ENCODE assay signal across 27 cellular contexts in genomic region chr15:38533416-38533915, GRCh38. TPM values are rescaled to one million over a fixed set of nuclear protein-coding genes. Genes with fewer than 3 reads are reported as not detected.
DNase-seq lines count a peak whose midpoint lies in the region; ATAC-seq and TF ChIP-seq lines count a peak whose summit lies in the region.
"Had no signal": no experiment of that assay in that cellular context is flagged by ENCODE, and none has a peak within 500 bp of the region (broad histone marks: within the 10 kb centered on the region; RNA-seq: fewer than 3 reads in every experiment).

No MANE protein-coding gene starts in this region.

- peaks cover 9% of the 10 kb centered on the region for H3K36me3 ChIP-seq in CD8-positive, alpha-beta memory T cell (ENCODE audit: insufficient read depth, low read length)
- H3K36me3 ChIP-seq in naive thymus-derived CD4-positive, alpha-beta T cell (ENCODE audit: control insufficient read depth in 2 of 3, insufficient read depth in 3 of 3, low read length in 3 of 3): peaks cover 0 to 24% (median 18%) of the 10 kb centered on the region in 3 experiments
- no peaks in the 10 kb centered on the region for H3K36me3 ChIP-seq in testis (ENCODE audit: low read depth, missing control alignments)
- H3K36me3 ChIP-seq: gastrocnemius medialis, right lobe of liver had no signal

- TF ChIP-seq CTCF in coronary artery (IDR thresholded peaks at IDR 0.05) (no peak), testis (IDR thresholded peaks at IDR 0.05) (no peak)

- H3K9me3 ChIP-seq in CD8-positive, alpha-beta memory T cell (ENCODE audit: low read length): no peaks in the 10 kb centered on the region
- no peaks in the 10 kb centered on the region for H3K9me3 ChIP-seq in naive thymus-derived CD4-positive, alpha-beta T cell (ENCODE audit: control insufficient read depth in 2 of 3, low read length in 3 of 3)
- H3K9me3 ChIP-seq in testis: no peaks in the 10 kb centered on the region
- H3K9me3 ChIP-seq: BLaER1, gastrocnemius medialis, right lobe of liver had no signal

- intact Hi-C loops in activated T-helper 2 cell treated with anti-CD3 and anti-CD28 coated beads, Interferon-gamma antibody, Interleukin-2, Interleukin-4, amounts not matched to agents 10 μg/mL and 5 μg/mL and 100 μg/mL, durations not matched to agents 14 hours and 24 hours and 36 hours (cut with micrococcal nuclease): loop anchor here (10.0 kb wide), 1 partner anchor 1091 kb away; no protein-coding TSS in a partner anchor
- intact Hi-C loops in naive thymus-derived CD4-positive, alpha-beta T cell (cut with micrococcal nuclease): loop anchor here in 1 of 2 donors (2.0 kb wide), 1 partner anchor 21 kb away; no protein-coding TSS in a partner anchor
- intact Hi-C loops in testis (cut with DNase I; ENCODE audit: low total_unique reads): no loop called here

- peaks cover 91% of the 10 kb centered on the region for H3K4me1 ChIP-seq in CD8-positive, alpha-beta memory T cell (ENCODE audit: insufficient read depth, low read length)
- peaks cover 77 to 80% of the 10 kb centered on the region in 2 donors for H3K4me1 ChIP-seq in naive thymus-derived CD4-positive, alpha-beta T cell (ENCODE audit: control insufficient read depth in 2 of 2, insufficient read depth in 2 of 2, low read length in 2 of 2)
- peaks cover 15% of the 10 kb centered on the region for H3K4me1 ChIP-seq in testis
- H3K4me1 ChIP-seq: gastrocnemius medialis, right lobe of liver had no signal

- WGBS in testis, 2 donors: 83 to 92% methylated on average over 6 of the region's 6 CpGs

- no peak for ATAC-seq in naive thymus-derived CD4-positive, alpha-beta T cell
- ATAC-seq in HG02870 (IDR thresholded peaks at IDR 0.05; ENCODE audit: unreplicated experiment): no peak
- ATAC-seq: gastrocnemius medialis, left colon, right lobe of liver had no signal

- POLR2A ChIA-PET in CD8-positive, alpha-beta memory T cell (lab: Charles Lee): interaction anchor here (0.9 to 1.1 kb wide), 2 partner anchors 19 to 31 kb away, joined by 3 to 4 read pairs; no protein-coding TSS in a partner anchor
- POLR2A ChIA-PET in naive thymus-derived CD4-positive, alpha-beta T cell (lab: Charles Lee): interaction anchor here (0.7 to 2.8 kb wide), 7 partner anchors 8 to 156 kb away, joined by 3 to 10 read pairs (median 4); no protein-coding TSS in a partner anchor

- peaks cover 96% of the 10 kb centered on the region for H3K36me3 Mint-ChIP-seq in activated T-cell treated with anti-CD3 and anti-CD28 coated beads, Interleukin-2, amount 50 U/mL, for 24 hours (ENCODE audit: low read depth)
- H3K36me3 Mint-ChIP-seq in CD8-positive, alpha-beta memory T cell: peaks cover 3 to 90% (median 40%) of the 10 kb centered on the region in 3 donors
- peaks cover 96% of the 10 kb centered on the region for H3K36me3 Mint-ChIP-seq in activated T-helper 2 cell treated with anti-CD3 and anti-CD28 coated beads, Interferon-gamma antibody, Interleukin-2, Interleukin-4, amounts not matched to agents 10 μg/mL and 5 μg/mL and 100 μg/mL, durations not matched to agents 14 hours and 24 hours and 36 hours (ENCODE audit: low read depth)
- peaks cover 7 to 70% (median 56%) of the 10 kb centered on the region in 5 donors for H3K36me3 Mint-ChIP-seq in naive thymus-derived CD4-positive, alpha-beta T cell

- peaks cover 98% of the 10 kb centered on the region for H3K4me1 Mint-ChIP-seq in activated T-cell treated with anti-CD3 and anti-CD28 coated beads, Interleukin-2, amount 50 U/mL, for 24 hours (ENCODE audit: low read depth)
- H3K4me1 Mint-ChIP-seq in CD8-positive, alpha-beta memory T cell: peaks cover 93 to 100% (median 100%) of the 10 kb centered on the region in 3 donors
- H3K4me1 Mint-ChIP-seq in activated T-helper 2 cell treated with anti-CD3 and anti-CD28 coated beads, Interferon-gamma antibody, Interleukin-2, Interleukin-4, amounts not matched to agents 10 μg/mL and 5 μg/mL and 100 μg/mL, durations not matched to agents 14 hours and 24 hours and 36 hours (ENCODE audit: low read depth): peaks cover 92% of the 10 kb centered on the region
- peaks cover 76 to 100% (median 99%) of the 10 kb centered on the region in 7 donors for H3K4me1 Mint-ChIP-seq in naive thymus-derived CD4-positive, alpha-beta T cell

- no peak overlapping the region for H3K4me3 ChIP-seq in CD8-positive, alpha-beta memory T cell (ENCODE audit: low read length)
- H3K4me3 ChIP-seq in naive thymus-derived CD4-positive, alpha-beta T cell (ENCODE audit: low read length): no peak overlapping the region
- H3K4me3 ChIP-seq in coronary artery: no peak overlapping the region
- no peak overlapping the region for H3K4me3 ChIP-seq in testis
- H3K4me3 ChIP-seq: BLaER1, gastrocnemius medialis, hepatocyte, right lobe of liver had no signal

- no peak overlapping the region for H3K4me3 Mint-ChIP-seq in activated T-cell treated with anti-CD3 and anti-CD28 coated beads, Interleukin-2, amount 50 U/mL, for 24 hours
- peak overlapping the region in 6 of 7 donors; percentile 53 to 72 (median 63) for H3K4me3 Mint-ChIP-seq in CD8-positive, alpha-beta memory T cell
- no peak overlapping the region for H3K4me3 Mint-ChIP-seq in activated T-helper 2 cell treated with anti-CD3 and anti-CD28 coated beads, Interferon-gamma antibody, Interleukin-2, Interleukin-4, amounts not matched to agents 10 μg/mL and 5 μg/mL and 100 μg/mL, durations not matched to agents 14 hours and 24 hours and 36 hours (ENCODE audit: low read depth)
- H3K4me3 Mint-ChIP-seq in naive thymus-derived CD4-positive, alpha-beta T cell: peak overlapping the region; percentile 25 to 80 (median 48)
- H3K4me3 Mint-ChIP-seq: activated B cell treated with CpG ODN at 0.5 μM for 24 hours; dendritic cell treated with granulocyte-macrophage colony-stimulating factor and Interleukin-4, amounts not matched to agents 40 ng/mL and 50 ng/mL, for 4 days had no signal

- peak overlapping the region; percentile 68 for H3K27ac Mint-ChIP-seq in activated T-cell treated with anti-CD3 and anti-CD28 coated beads, Interleukin-2, amount 50 U/mL, for 24 hours
- peak overlapping the region; percentile 58 to 98 (median 92) for H3K27ac Mint-ChIP-seq in CD8-positive, alpha-beta memory T cell
- peak overlapping the region; percentile 65 for H3K27ac Mint-ChIP-seq in activated T-helper 2 cell treated with anti-CD3 and anti-CD28 coated beads, Interferon-gamma antibody, Interleukin-2, Interleukin-4, amounts not matched to agents 10 μg/mL and 5 μg/mL and 100 μg/mL, durations not matched to agents 14 hours and 24 hours and 36 hours
- peak overlapping the region; percentile 21 to 97 (median 82) for H3K27ac Mint-ChIP-seq in naive thymus-derived CD4-positive, alpha-beta T cell
- H3K27ac Mint-ChIP-seq: activated B cell treated with CpG ODN at 0.5 μM for 24 hours; dendritic cell treated with granulocyte-macrophage colony-stimulating factor and Interleukin-4, amounts not matched to agents 40 ng/mL and 50 ng/mL, for 4 days; progenitor cell of endocrine pancreas had no signal

- peaks cover 7% of the 10 kb centered on the region for H3K9me3 Mint-ChIP-seq in activated T-cell treated with anti-CD3 and anti-CD28 coated beads, Interleukin-2, amount 50 U/mL, for 24 hours
- no peaks in the 10 kb centered on the region for H3K9me3 Mint-ChIP-seq in CD8-positive, alpha-beta memory T cell
- H3K9me3 Mint-ChIP-seq in activated T-helper 2 cell treated with anti-CD3 and anti-CD28 coated beads, Interferon-gamma antibody, Interleukin-2, Interleukin-4, amounts not matched to agents 10 μg/mL and 5 μg/mL and 100 μg/mL, durations not matched to agents 14 hours and 24 hours and 36 hours: no peaks in the 10 kb centered on the region
- peaks cover 0 to 6% (median 0%) of the 10 kb centered on the region in 11 donors for H3K9me3 Mint-ChIP-seq in naive thymus-derived CD4-positive, alpha-beta T cell
- H3K9me3 Mint-ChIP-seq: activated B cell treated with CpG ODN at 0.5 μM for 24 hours; dendritic cell treated with granulocyte-macrophage colony-stimulating factor and Interleukin-4, amounts not matched to agents 40 ng/mL and 50 ng/mL, for 4 days had no signal

- no peak overlapping the region for H3K27ac ChIP-seq in CD8-positive, alpha-beta memory T cell (ENCODE audit: low read depth, low read length)
- H3K27ac ChIP-seq in naive thymus-derived CD4-positive, alpha-beta T cell (ENCODE audit: low read depth, low read length): peak overlapping the region; percentile 54
- H3K27ac ChIP-seq in coronary artery: no peak overlapping the region
- H3K27ac ChIP-seq in testis: no peak overlapping the region
- H3K27ac ChIP-seq: BLaER1, gastrocnemius medialis, hepatocyte, right lobe of liver had no signal

- H3K27me3 ChIP-seq in CD8-positive, alpha-beta memory T cell (ENCODE audit: insufficient read depth, low read length, poor library complexity, severe bottlenecking): no peaks in the 10 kb centered on the region
- no peaks in the 10 kb centered on the region for H3K27me3 ChIP-seq in naive thymus-derived CD4-positive, alpha-beta T cell (ENCODE audit: control insufficient read depth in 2 of 2, insufficient read depth in 2 of 2, low read length in 2 of 2)
- H3K27me3 ChIP-seq in testis: no peaks in the 10 kb centered on the region
- H3K27me3 ChIP-seq: BLaER1, gastrocnemius medialis, hepatocyte, right lobe of liver had no signal

- no peaks in the 10 kb centered on the region for H3K27me3 Mint-ChIP-seq in activated T-cell treated with anti-CD3 and anti-CD28 coated beads, Interleukin-2, amount 50 U/mL, for 24 hours
- H3K27me3 Mint-ChIP-seq in CD8-positive, alpha-beta memory T cell: no peaks in the 10 kb centered on the region
- H3K27me3 Mint-ChIP-seq in activated T-helper 2 cell treated with anti-CD3 and anti-CD28 coated beads, Interferon-gamma antibody, Interleukin-2, Interleukin-4, amounts not matched to agents 10 μg/mL and 5 μg/mL and 100 μg/mL, durations not matched to agents 14 hours and 24 hours and 36 hours (ENCODE audit: low read depth): no peaks in the 10 kb centered on the region
- no peaks in the 10 kb centered on the region for H3K27me3 Mint-ChIP-seq in naive thymus-derived CD4-positive, alpha-beta T cell
- H3K27me3 Mint-ChIP-seq: activated B cell treated with CpG ODN at 0.5 μM for 24 hours; dendritic cell treated with granulocyte-macrophage colony-stimulating factor and Interleukin-4, amounts not matched to agents 40 ng/mL and 50 ng/mL, for 4 days had no signal

- CTCF ChIA-PET in CD8-positive, alpha-beta memory T cell (lab: Charles Lee): interaction anchor here (1.7 to 5.0 kb wide), 3 partner anchors 30 to 165 kb away, joined by 5 to 33 read pairs (median 13); partner anchors contain the start of gene RASGRP1
- CTCF ChIA-PET in naive thymus-derived CD4-positive, alpha-beta T cell (lab: Charles Lee): interaction anchor here (0.8 to 4.7 kb wide), 5 partner anchors 12 to 157 kb away, joined by 3 to 18 read pairs (median 4); partner anchors contain the start of gene RASGRP1

- no peak for DNase-seq in activated T-cell treated with anti-CD3 and anti-CD28 coated beads, Interleukin-2, amount 50 U/mL, for 24 hours
- DNase-seq in activated T-cell treated with anti-CD3 and anti-CD28 coated beads for 4 hours (no peak), coronary artery (ENCODE audit: low spot score) (no peak), testis (no peak)
- DNase-seq in CD8-positive, alpha-beta memory T cell: no peak
- DNase-seq in activated T-helper 2 cell treated with anti-CD3 and anti-CD28 coated beads, Interferon-gamma antibody, Interleukin-2, Interleukin-4, amounts not matched to agents 10 μg/mL and 5 μg/mL and 100 μg/mL, durations not matched to agents 14 hours and 24 hours and 36 hours (ENCODE audit: low spot score): no peak
- DNase-seq in naive thymus-derived CD4-positive, alpha-beta T cell: no peak
- DNase-seq: ACHN; activated B cell treated with CpG ODN at 0.5 μM for 24 hours; activated gamma-delta T cell treated with Interleukin-2 at 50 U/mL for 16 hours; aorta; Calu3; DND-41; gastrocnemius medialis; left colon; NCI-H1092 treated with DMSO at 0.1 percent for 48 hours; NCI-H187; NCI-H2171 treated with DMSO at 0.1 percent for 48 hours; NCI-H524; right lobe of liver; SHP77; stimulated activated CD4-positive, alpha-beta T cell treated with anti-CD3 and anti-CD28 coated beads, Interleukin-4, amount 100 ng/mL, for 1 hour had no signal

- no peak for TF ChIP-seq POLR2A in testis (IDR thresholded peaks at IDR 0.05)

RNA-seq across cellular contexts. Expression of gene RASGRP1, which starts 31.1 kb away (rescaled TPM):
- 10 to 100 TPM; 64.7 to 67.9 TPM for total RNA-seq in CD8-positive, alpha-beta memory T cell
- 90.9 TPM for polyA plus RNA-seq in CD8-positive, alpha-beta memory T cell
- 108 and 113 TPM in 2 replicates for total RNA-seq in activated T-helper 2 cell treated with anti-CD3 and anti-CD28 coated beads, Interferon-gamma antibody, Interleukin-2, Interleukin-4, amounts not matched to agents 10 μg/mL and 5 μg/mL and 100 μg/mL, durations not matched to agents 14 hours and 24 hours and 36 hours
- total RNA-seq in naive thymus-derived CD4-positive, alpha-beta T cell: 100 to 1,000 TPM; 100 to 182 (median 101) TPM
- polyA plus RNA-seq in naive thymus-derived CD4-positive, alpha-beta T cell: 100 to 1,000 TPM in 1 of 2 donors, 10 to 100 TPM in 1; 77.6 to 113 TPM
- 1 to 10 TPM; 7.4 to 9.2 TPM for total RNA-seq in testis
- 4.4 TPM for polyA plus RNA-seq in testis (ENCODE audit: insufficient read depth, low read depth, low replicate concordance)

Comparison
In these comparisons a context has a peak if more than half of its experiments do, and no peak if none do; other contexts are left out.
1. H3K4me3 Mint-ChIP-seq: peak in CD8-positive, alpha-beta memory T cell (6 of 7) and naive thymus-derived CD4-positive, alpha-beta T cell (10 of 10); none in activated T-cell treated with anti-CD3 and anti-CD28 coated beads, Interleukin-2, amount 50 U/mL, for 24 hours (single experiment) and activated T-helper 2 cell treated with anti-CD3 and anti-CD28 coated beads, Interferon-gamma antibody, Interleukin-2, Interleukin-4, amounts not matched to agents 10 μg/mL and 5 μg/mL and 100 μg/mL, durations not matched to agents 14 hours and 24 hours and 36 hours (single experiment).
2. RNA of gene RASGRP1, which starts 31.1 kb away (total RNA-seq): 108 to 113 TPM in activated T-helper 2 cell treated with anti-CD3 and anti-CD28 coated beads, Interferon-gamma antibody, Interleukin-2, Interleukin-4, amounts not matched to agents 10 μg/mL and 5 μg/mL and 100 μg/mL, durations not matched to agents 14 hours and 24 hours and 36 hours, 100 to 182 TPM in naive thymus-derived CD4-positive, alpha-beta T cell and 64.7 to 67.9 TPM in CD8-positive, alpha-beta memory T cell; 7.4 to 9.2 TPM in testis; every median in the first group is over 4 times any median in the second.
3. Peak in every context shown above with its lines, with median percentiles within 50 percentile points of each other: H3K27ac Mint-ChIP-seq.